ENCODE assay signal across 8 cellular contexts in genomic region chr6:11277275-11278206, GRCh38. TPM values are rescaled to one million over a fixed set of nuclear protein-coding genes. Genes with fewer than 3 reads are reported as not detected.
DNase-seq lines count a peak whose midpoint lies in the region; ATAC-seq and TF ChIP-seq lines count a peak whose summit lies in the region.

No MANE protein-coding gene starts in this region.

- H3K36me3 ChIP-seq in kidney epithelial cell (ENCODE audit: control insufficient read depth, insufficient read depth, low read length): no peaks in the 10 kb centered on the region

- intact Hi-C loops in activated T-helper 1 cell treated with anti-CD3 and anti-CD28 coated beads, Interleukin-12 subunit alpha, Interleukin-12 subunit beta, Interleukin-2, Interleukin-4 antibody, amounts not matched to agents 30 ng/mL and 10 ng/mL and 1 ng/mL, durations not matched to agents 14 hours and 24 hours and 36 hours (cut with micrococcal nuclease): no loop called here

- peaks cover 31% of the 10 kb centered on the region for H3K36me3 Mint-ChIP-seq in activated T-helper 1 cell treated with anti-CD3 and anti-CD28 coated beads, Interleukin-12 subunit alpha, Interleukin-12 subunit beta, Interleukin-2, Interleukin-4 antibody, amounts not matched to agents 30 ng/mL and 10 ng/mL and 1 ng/mL, durations not matched to agents 14 hours and 24 hours and 36 hours (ENCODE audit: low read depth)

- ATAC-seq in GM18909 (IDR thresholded peaks at IDR 0.05; ENCODE audit: poor library complexity, unreplicated experiment) (peak; percentile 45), HG03135 (IDR thresholded peaks at IDR 0.05; ENCODE audit: unreplicated experiment) (peak; percentile 41)

- H3K27ac Mint-ChIP-seq in activated T-helper 1 cell treated with anti-CD3 and anti-CD28 coated beads, Interleukin-12 subunit alpha, Interleukin-12 subunit beta, Interleukin-2, Interleukin-4 antibody, amounts not matched to agents 30 ng/mL and 10 ng/mL and 1 ng/mL, durations not matched to agents 14 hours and 24 hours and 36 hours: peak overlapping the region; percentile 90

- H3K27me3 Mint-ChIP-seq in activated T-helper 1 cell treated with anti-CD3 and anti-CD28 coated beads, Interleukin-12 subunit alpha, Interleukin-12 subunit beta, Interleukin-2, Interleukin-4 antibody, amounts not matched to agents 30 ng/mL and 10 ng/mL and 1 ng/mL, durations not matched to agents 14 hours and 24 hours and 36 hours (ENCODE audit: insufficient read depth): no peaks in the 10 kb centered on the region

- H3K4me3 Mint-ChIP-seq in activated T-helper 1 cell treated with anti-CD3 and anti-CD28 coated beads, Interleukin-12 subunit alpha, Interleukin-12 subunit beta, Interleukin-2, Interleukin-4 antibody, amounts not matched to agents 30 ng/mL and 10 ng/mL and 1 ng/mL, durations not matched to agents 14 hours and 24 hours and 36 hours: peak overlapping the region; percentile 1

- no peaks in the 10 kb centered on the region for H3K27me3 ChIP-seq in kidney epithelial cell (ENCODE audit: control insufficient read depth, insufficient read depth, low read length)

- H3K4me3 ChIP-seq in kidney epithelial cell (ENCODE audit: low read depth, low read length): no peak overlapping the region

- TF ChIP-seq CTCF in kidney epithelial cell (IDR thresholded peaks at IDR 0.05; ENCODE audit: insufficient read depth, low read length, poor library complexity, severe bottlenecking): no peak

- H3K4me1 Mint-ChIP-seq in activated T-helper 1 cell treated with anti-CD3 and anti-CD28 coated beads, Interleukin-12 subunit alpha, Interleukin-12 subunit beta, Interleukin-2, Interleukin-4 antibody, amounts not matched to agents 30 ng/mL and 10 ng/mL and 1 ng/mL, durations not matched to agents 14 hours and 24 hours and 36 hours (ENCODE audit: low read depth): peaks cover 43% of the 10 kb centered on the region

- DNase-seq in CD1c-positive myeloid dendritic cell (ENCODE audit: extremely low spot score): peak; percentile 76
- no peak for DNase-seq in activated T-helper 1 cell treated with anti-CD3 and anti-CD28 coated beads, Interleukin-12 subunit alpha, Interleukin-12 subunit beta, Interleukin-2, Interleukin-4 antibody, amounts not matched to agents 30 ng/mL and 10 ng/mL and 1 ng/mL, durations not matched to agents 14 hours and 24 hours and 36 hours (ENCODE audit: low spot score)
- DNase-seq in kidney epithelial cell (ENCODE audit: low read depth): peak; percentile 87
- DNase-seq in Ammon's horn (ENCODE audit: low spot score): no peak
- no peak for DNase-seq in NCI-H1436 treated with DMSO at 0.1 percent for 48 hours (lab: John Stamatoyannopoulos, UW)
- no peak for DNase-seq in NCI-H1105 treated with DMSO at 0.1 percent for 48 hours (lab: John Stamatoyannopoulos, UW)

- peaks cover 3% of the 10 kb centered on the region for H3K9me3 Mint-ChIP-seq in activated T-helper 1 cell treated with anti-CD3 and anti-CD28 coated beads, Interleukin-12 subunit alpha, Interleukin-12 subunit beta, Interleukin-2, Interleukin-4 antibody, amounts not matched to agents 30 ng/mL and 10 ng/mL and 1 ng/mL, durations not matched to agents 14 hours and 24 hours and 36 hours

RNA-seq across cellular contexts. Expression of gene NEDD9, which starts 45.1 kb away (rescaled TPM):
- total RNA-seq in activated T-helper 1 cell treated with anti-CD3 and anti-CD28 coated beads, Interleukin-12 subunit alpha, Interleukin-12 subunit beta, Interleukin-2, Interleukin-4 antibody, amounts not matched to agents 30 ng/mL and 10 ng/mL and 1 ng/mL, durations not matched to agents 14 hours and 24 hours and 36 hours: 53.2 and 62.1 TPM in 2 replicates
- total RNA-seq in kidney epithelial cell: 48.3 and 53.5 TPM in 2 replicates

Comparison
In these comparisons a context has a peak if more than half of its experiments do, and no peak if none do; other contexts are left out.
1. DNase-seq: peak in CD1c-positive myeloid dendritic cell (single experiment) and kidney epithelial cell (single experiment); none in activated T-helper 1 cell treated with anti-CD3 and anti-CD28 coated beads, Interleukin-12 subunit alpha, Interleukin-12 subunit beta, Interleukin-2, Interleukin-4 antibody, amounts not matched to agents 30 ng/mL and 10 ng/mL and 1 ng/mL, durations not matched to agents 14 hours and 24 hours and 36 hours (single experiment), Ammon's horn (single experiment), NCI-H1436 treated with DMSO at 0.1 percent for 48 hours (single experiment) and NCI-H1105 treated with DMSO at 0.1 percent for 48 hours (single experiment).